ENCODE assay signal across 21 cellular contexts in genomic region chr9:4588721-4589120, GRCh38.
"Had no signal": no experiment of that assay in that cellular context is flagged by ENCODE, and none has a peak within 500 bp of the region (broad histone marks: within the 10 kb centered on the region; RNA-seq: fewer than 3 reads in every experiment).

No MANE protein-coding gene starts in this region.

- H3K27ac ChIP-seq: lower lobe of right lung, pancreas, right atrium auricular region, testis, tibial nerve, upper lobe of left lung had no signal

- H3K9me3 ChIP-seq: esophagus squamous epithelium, lower lobe of right lung, pancreas, right atrium auricular region, testis, tibial nerve, upper lobe of left lung had no signal

- H3K4me2 ChIP-seq: smooth muscle cell had no signal

- H3K4me3 ChIP-seq: esophagus squamous epithelium, lower lobe of right lung, pancreas, right atrium auricular region, smooth muscle cell, testis, tibial nerve, upper lobe of left lung had no signal

- H3K36me3 ChIP-seq: esophagus squamous epithelium, pancreas, right atrium auricular region had no signal

- H3K4me1 ChIP-seq: pancreas, testis had no signal

- DNase-seq: cerebellar nuclear complex; effector CD8-positive, alpha-beta T cell; erythroblast; esophagus squamous epithelium; left colon; left ventricle myocardium superior; lower lobe of right lung; naive thymus-derived CD8-positive, alpha-beta T cell; nephron progenitor cell; occipital lobe; pancreas; stimulated activated CD4-positive, alpha-beta T cell treated with anti-CD3 and anti-CD28 coated beads, Interleukin-12 subunit alpha, Interleukin-12 subunit beta, amount 100 ng/mL, for 4 hours; stimulated activated CD4-positive, alpha-beta T cell treated with anti-CD3 and anti-CD28 coated beads, Interleukin-1b, Interleukin-23, amount 100 ng/mL, for 48 hours; stimulated activated CD4-positive, alpha-beta T cell treated with anti-CD3 and anti-CD28 coated beads, Interleukin-4, amount 100 ng/mL, for 24 hours; stimulated activated naive CD8-positive, alpha-beta T cell treated with anti-CD3 and anti-CD28 coated beads, Interleukin-15, Interleukin-2, amounts not matched to agents 100 U/mL and 50 U/mL, for 24 hours; substantia nigra; testis; upper lobe of left lung had no signal

- H3K27me3 ChIP-seq: esophagus squamous epithelium, pancreas, right atrium auricular region, testis, tibial nerve, upper lobe of left lung had no signal
